Comparison of ENCODE assay signal across 16 cellular contexts in genomic region chr16:58110590-58111330, GRCh38. TPM values are rescaled to one million over a fixed set of nuclear protein-coding genes. Genes with fewer than 3 reads are reported as not detected.
DNase-seq lines count a peak whose midpoint lies in the region; ATAC-seq, FAIRE-seq and TF ChIP-seq lines count a peak whose summit lies in the region.
"Had no signal": no experiment of that assay in that cellular context is flagged by ENCODE, and none has a peak within 500 bp of the region (broad histone marks: within the 10 kb centered on the region; RNA-seq: fewer than 3 reads in every experiment).

No MANE protein-coding gene starts in this region.

- H3K4me1 ChIP-seq in IMR-90 (ENCODE audit: control insufficient read depth, insufficient read depth, low read length): peaks cover 7% of the 10 kb centered on the region; the same call in 1 of the 2 replicates
- no peaks in the 10 kb centered on the region; a peak in 1 of 5 replicates for H3K4me1 ChIP-seq in K562 (replicated peaks in 1 of 2; ENCODE audit: control insufficient read depth in 2 of 2, insufficient read depth in 2 of 2, low read length in 2 of 2)
- peaks cover under 1% of the 10 kb centered on the region for H3K4me1 ChIP-seq in mucosa of descending colon (ENCODE audit: low read depth)
- H3K4me1 ChIP-seq: testis had no signal

- dilution Hi-C loops in IMR-90 (cut with HindIII; ENCODE audit: low sequenced_read_pairs, unreplicated experiment): no loop called here

- H3K36me3 ChIP-seq in IMR-90 (ENCODE audit: control insufficient read depth, insufficient read depth, low read length) (peaks cover 15% of the 10 kb centered on the region), K562 (ENCODE audit: control insufficient read depth, insufficient read depth, low read length) (peaks cover 31% of the 10 kb centered on the region), mucosa of descending colon (ENCODE audit: low read depth) (peaks cover 8% of the 10 kb centered on the region)

- no peak overlapping the region for H2AK5ac ChIP-seq in IMR-90 (ENCODE audit: low read depth, low read length)

- H3K9ac ChIP-seq in IMR-90 (ENCODE audit: low read depth, low read length) (no peak overlapping the region), K562 (ENCODE audit: insufficient read depth in 1 of 2, low read depth in 2 of 2, low read length in 2 of 2) (no peak overlapping the region)

- WGBS in IMR-90 (ENCODE audit: extremely low coverage in 2 of 2, insufficient read length in 1 of 2), 2 experiments: 19% methylated on average over 3 of the region's 12 CpGs; no CpG with 5 or more reads in 1 of the 2 experiments
- WGBS in K562 (ENCODE audit: insufficient coverage, low coverage, missing lambda C conversion rate): 13% methylated on average over 12 of the region's 12 CpGs

- in situ Hi-C loops in IMR-90 (cut with MboI; ENCODE audit: low sequenced_read_pairs): loop anchor here (25.0 kb wide), 1 partner anchor 198 kb away; no protein-coding TSS in a partner anchor
- in situ Hi-C loops in K562 (cut with MboI): no loop called here

- TF ChIP-seq POLR2A in IMR-90 (IDR thresholded peaks at IDR 0.05; ENCODE audit: low read depth, low read length) (no peak), K562 (conservative IDR thresholded peaks at IDR 0.05) (no peak)

- CTCF ChIA-PET in IMR-90 (lab: Yijun Ruan, JAX) (no interaction called here), K562 (lab: Yijun Ruan, JAX; ENCODE audit: low intra/inter-chr PET ratio) (no interaction called here)

- H3K9me1 ChIP-seq in IMR-90 (ENCODE audit: insufficient read depth, low read length): peaks cover 11% of the 10 kb centered on the region
- H3K9me1 ChIP-seq in K562 (ENCODE audit: control insufficient read depth, insufficient read depth, low read length): no peaks in the 10 kb centered on the region

- H3K4me2 ChIP-seq in IMR-90 (ENCODE audit: low read depth, low read length): no peak overlapping the region
- H3K4me2 ChIP-seq in K562 (ENCODE audit: insufficient read depth, low read length): no peak overlapping the region

- H3K27ac ChIP-seq in IMR-90 (ENCODE audit: insufficient read depth, low read length): no peak overlapping the region
- no peak overlapping the region for H3K27ac ChIP-seq in K562 (ENCODE audit: extremely low read depth, low read depth, low read length)
- H3K27ac ChIP-seq: esophagus squamous epithelium, SJSA1, testis had no signal

- H2BK120ac ChIP-seq in IMR-90 (ENCODE audit: low read depth, low read length): no peak overlapping the region

- peak overlapping the region; percentile 34 for H2AFZ ChIP-seq in IMR-90 (replicated peaks; ENCODE audit: low read length, poor library complexity)
- H2AFZ ChIP-seq in K562 (ENCODE audit: low read depth, low read length): no peak overlapping the region

- BruUV-seq in IMR-90 (replicated peaks; lab: Mats Ljungman, UMichigan) (no TSS peak), K562 (replicated peaks; lab: Mats Ljungman, UMichigan) (no TSS peak)

- H3K79me1 ChIP-seq in IMR-90 (ENCODE audit: low read depth in 1 of 2, low read length in 2 of 2): no peaks in the 10 kb centered on the region

- no peaks in the 10 kb centered on the region for H3K79me2 ChIP-seq in K562 (ENCODE audit: control insufficient read depth, insufficient read depth, low read length)

- H4K20me1 ChIP-seq in IMR-90 (ENCODE audit: insufficient read depth, low read length): peaks cover 7% of the 10 kb centered on the region; the same call in 1 of the 2 replicates
- no peaks in the 10 kb centered on the region for H4K20me1 ChIP-seq in K562 (replicated peaks; ENCODE audit: control insufficient read depth, insufficient read depth, low read length)

- no peak overlapping the region for H4K8ac ChIP-seq in IMR-90 (ENCODE audit: low read depth in 2 of 2, low read length in 2 of 2)

- no peaks in the 10 kb centered on the region for H3K9me3 ChIP-seq in IMR-90 (ENCODE audit: control insufficient read depth, insufficient read depth, low read length)
- H3K9me3 ChIP-seq in K562 (replicated peaks; ENCODE audit: control insufficient read depth, insufficient read depth, low read depth, low read length): no peaks in the 10 kb centered on the region
- no peaks in the 10 kb centered on the region for H3K9me3 ChIP-seq in mucosa of descending colon
- H3K9me3 ChIP-seq: esophagus squamous epithelium, SJSA1, testis had no signal

- no peak overlapping the region for H3K56ac ChIP-seq in IMR-90 (ENCODE audit: extremely low read depth, insufficient read depth, low read length)

- no peak for TF ChIP-seq EP300 in K562 (IDR thresholded peaks at IDR 0.05; ENCODE audit: low read length)

- TF ChIP-seq RAD21 in IMR-90 (IDR thresholded peaks at IDR 0.05; ENCODE audit: low read length) (no peak), K562 (CRISPR knock-in tag; conservative IDR thresholded peaks at IDR 0.05 in 1 of 2, IDR thresholded peaks at IDR 0.05 in 1 of 2) (no peak)

- no peak overlapping the region for H2BK5ac ChIP-seq in IMR-90 (ENCODE audit: low read depth, low read length, poor library complexity, severe bottlenecking)

- H3K27me3 ChIP-seq in IMR-90 (ENCODE audit: control insufficient read depth, insufficient read depth, low read length) (no peaks in the 10 kb centered on the region), K562 (ENCODE audit: control insufficient read depth in 2 of 2, insufficient read depth in 2 of 2, low read length in 2 of 2) (no peaks in the 10 kb centered on the region; a peak in 1 of 5 replicates)
- H3K27me3 ChIP-seq: esophagus squamous epithelium, SJSA1, testis had no signal

- no peak for TF ChIP-seq CTCF in IMR-90 (conservative IDR thresholded peaks at IDR 0.05; ENCODE audit: low read depth, low read length)
- no peak for TF ChIP-seq CTCF in K562 (IDR thresholded peaks at IDR 0.05 in 2 of 3, conservative IDR thresholded peaks at IDR 0.05 in 1 of 3; ENCODE audit: insufficient read depth in 2 of 3, low read depth in 1 of 3, low read length in 3 of 3)
- no peak for TF ChIP-seq CTCF in mucosa of descending colon (IDR thresholded peaks at IDR 0.05)

- no peak overlapping the region for H3K4ac ChIP-seq in IMR-90 (ENCODE audit: low read depth, low read length)

- ATAC-seq in IMR-90 (ENCODE audit: low read depth) (peak; percentile 77), K562 (peak; percentile 52), mucosa of descending colon (peak; percentile 14), HG03045 (IDR thresholded peaks at IDR 0.05; ENCODE audit: unreplicated experiment) (no peak)
- ATAC-seq: sciatic nerve had no signal

- H3K23ac ChIP-seq in IMR-90 (ENCODE audit: low read depth, low read length): no peak overlapping the region

- H4K5ac ChIP-seq in IMR-90 (ENCODE audit: low read depth, low read length): no peak overlapping the region

- POLR2A ChIA-PET in IMR-90 (lab: Charles Lee; ENCODE audit: unreplicated experiment): no interaction called here
- POLR2A ChIA-PET in K562 (lab: Yijun Ruan, JAX): interaction anchor here (0.6 to 0.7 kb wide), 2 partner anchors 27 to 83 kb away, joined by 3 to 4 read pairs; no protein-coding TSS in a partner anchor

- H2AK9ac ChIP-seq in IMR-90 (replicated peaks; ENCODE audit: low read depth, low read length, poor library complexity): no peak overlapping the region

- peak; percentile 76 for DNase-seq in Daoy (ENCODE audit: low read depth)
- peak; percentile 44 for DNase-seq in IMR-90
- no peak for DNase-seq in K562 (ENCODE audit: extremely low read depth in 1 of 4, low spot score in 3 of 4)
- DNase-seq in mucosa of descending colon: no peak
- no peak for DNase-seq in NCI-H526 treated with DMSO at 0.1 percent for 48 hours (lab: John Stamatoyannopoulos, UW)
- no peak for DNase-seq in NCI-H2029 treated with DMSO at 0.1 percent for 48 hours (lab: John Stamatoyannopoulos, UW)
- no peak for DNase-seq in NCI-H524 (lab: John Stamatoyannopoulos, UW)
- DNase-seq: activated CD4-positive, alpha-beta T cell treated with anti-CD3 and anti-CD28 coated beads, Interleukin-2, amount 50 U/mL, for 1 hour; COR-L47; esophagus squamous epithelium; NCI-H1092; NCI-H446 treated with DMSO at 0.1 percent for 48 hours; testis had no signal

- no peak overlapping the region for H3K14ac ChIP-seq in IMR-90 (replicated peaks; ENCODE audit: low read depth, low read length)

- no peak overlapping the region for H4K91ac ChIP-seq in IMR-90 (ENCODE audit: insufficient read depth, low read depth, low read length)

- no peak overlapping the region for H2BK15ac ChIP-seq in IMR-90 (ENCODE audit: low read depth, low read length)

- H2BK20ac ChIP-seq in IMR-90 (ENCODE audit: low read depth, low read length): no peak overlapping the region

- no peak overlapping the region for H3K4me3 ChIP-seq in IMR-90 (ENCODE audit: insufficient read depth, low read depth, low read length)
- H3K4me3 ChIP-seq in K562: no peak overlapping the region
- H3K4me3 ChIP-seq in mucosa of descending colon: no peak overlapping the region
- H3K4me3 ChIP-seq: esophagus squamous epithelium, SJSA1, testis had no signal

- intact Hi-C loops in IMR-90 (cut with micrococcal nuclease) (no loop called here), K562 (cut with micrococcal nuclease) (no loop called here), mucosa of descending colon (cut with DNase I, micrococcal nuclease) (no loop called here)

- no peak overlapping the region for H3K18ac ChIP-seq in IMR-90 (ENCODE audit: low read depth, low read length)

- FAIRE-seq in K562 (lab: Jason Lieb, UNC): no peak

RNA-seq across cellular contexts. Expression of gene CFAP20, which starts 18.4 kb away (rescaled TPM):
- total RNA-seq in Daoy (2014; rRNA removed; shearing (Covaris generic)): 51.2 and 78.6 TPM in 2 replicates
- 36.4 and 39.1 TPM in 2 replicates for total RNA-seq in IMR-90 (2012; rRNA removed)
- polyA plus RNA-seq in IMR-90 (2012; rRNA removed): 52.8 and 54.0 TPM in 2 replicates
- 38.3 and 51.0 TPM in 2 replicates for polyA plus RNA-seq in IMR-90 (2012; cell fraction: cytosol; rRNA removed)
- polyA plus RNA-seq in IMR-90 (2012; cell fraction: nucleus; rRNA removed; ENCODE audit: low replicate concordance): 35.9 and 51.2 TPM in 2 replicates
- total RNA-seq in K562 (2011; cell fraction: chromatin; rRNA removed; ENCODE audit: low replicate concordance): 60.4 and 84.1 TPM in 2 replicates
- total RNA-seq in K562 (2011; cell fraction: nucleolus; rRNA removed): 47.2 and 54.3 TPM in 2 replicates
- total RNA-seq in K562 (2011; cell fraction: nucleoplasm; rRNA removed): 53.7 and 61.0 TPM in 2 replicates
- total RNA-seq in K562 (2014; rRNA removed): 75.5 and 77.8 TPM in 2 replicates
- 66.2 and 69.2 TPM in 2 replicates for total RNA-seq in K562 (2014; rRNA removed; fragmentation: Illumina TruSeq; extraction: Trizol)
- total RNA-seq in K562 (2015; rRNA removed; fragmentation: Illumina TruSeq; extraction: Trizol): 79.1 and 90.5 TPM in 2 replicates
- total RNA-seq in K562 (2021): 55.2 and 56.5 TPM in 2 replicates
- 75.3 and 76.3 TPM in 2 replicates for polyA plus RNA-seq in K562 (2011; rRNA removed)
- 80.3 and 88.1 TPM in 2 replicates for polyA plus RNA-seq in K562 (2011; cell fraction: cytosol; rRNA removed)
- 73.5 and 86.5 TPM in 2 replicates for polyA plus RNA-seq in K562 (2011; cell fraction: nucleus; rRNA removed)
- polyA plus RNA-seq in K562 (2012): 58.5 and 70.9 TPM in 2 replicates
- polyA plus RNA-seq in K562 (2014; fragmentation: Illumina TruSeq; extraction: Trizol): 74.4 and 79.1 TPM in 2 replicates
- polyA plus RNA-seq in K562 (2014; fragmentation: Nextera tagmentation; extraction: Ambion mirVana): 10 to 100 TPM; 20.5 to 30.4 TPM
- 84.5 and 90.0 TPM in 2 replicates for polyA plus RNA-seq in K562 (2014; rRNA removed)
- 68.0 and 92.8 TPM in 2 replicates for polyA minus RNA-seq in K562 (2011; rRNA and poly(A)+ RNA removed)
- polyA minus RNA-seq in K562 (2011; cell fraction: cytosol; rRNA and poly(A)+ RNA removed): 50.4 and 54.9 TPM in 2 replicates
- 23.3 and 44.5 TPM in 2 replicates for polyA minus RNA-seq in K562 (2011; cell fraction: nucleus; rRNA and poly(A)+ RNA removed)
- 10 to 100 TPM; 18.8 to 24.0 (median 23.3) TPM for total RNA-seq in mucosa of descending colon

Comparison
In these comparisons a context has a peak if more than half of its experiments do, and no peak if none do; other contexts are left out.
1. DNase-seq: peak in Daoy (single experiment) and IMR-90 (single experiment); none in K562 (0 of 4), mucosa of descending colon (0 of 3), NCI-H526 treated with DMSO at 0.1 percent for 48 hours (single experiment), NCI-H2029 treated with DMSO at 0.1 percent for 48 hours (single experiment) and NCI-H524 (0 of 2).